15 cellular contexts compared by ENCODE assay signal in the genomic region with DNA sequence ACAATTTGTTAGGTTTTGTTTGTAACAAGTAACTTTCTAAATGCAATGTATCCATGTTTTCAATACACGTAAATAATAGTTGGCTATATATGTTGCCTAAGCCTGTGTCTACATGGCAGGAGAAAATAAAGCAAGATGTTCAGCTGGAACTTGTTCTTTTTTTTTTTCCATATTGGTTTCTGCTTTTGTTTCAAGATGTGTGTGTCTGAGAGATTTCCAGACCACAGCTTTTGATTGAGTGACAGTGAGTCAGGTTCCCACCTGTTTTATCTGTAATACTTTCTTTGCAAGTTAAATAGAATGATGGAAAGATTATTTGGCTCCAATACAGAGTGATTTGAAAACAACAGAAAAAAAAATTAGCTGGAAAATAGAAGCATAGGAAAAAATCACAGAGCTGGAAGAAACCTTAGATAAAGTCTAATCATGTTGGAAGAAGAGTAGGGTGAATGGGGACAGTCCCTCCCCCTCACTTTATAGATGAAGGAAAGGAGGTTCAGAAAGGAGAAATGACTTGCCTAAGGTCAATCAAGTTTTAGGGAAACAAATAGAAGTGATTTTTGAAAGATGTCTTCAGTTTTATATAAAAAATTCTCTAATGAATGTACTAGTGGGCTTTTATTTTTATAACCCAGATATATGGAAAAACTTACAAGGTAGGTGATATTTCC.
"Had no signal": no experiment of that assay in that cellular context is flagged by ENCODE, and none has a peak within 500 bp of the region (broad histone marks: within the 10 kb centered on the region; RNA-seq: fewer than 3 reads in every experiment).

No MANE protein-coding gene starts in this region.

- H3K36me3 Mint-ChIP-seq: memory B cell, natural killer cell, type B pancreatic cell had no signal

- H3K9me3 Mint-ChIP-seq: activated B cell treated with CpG ODN at 0.5 μM for 24 hours; dendritic cell treated with granulocyte-macrophage colony-stimulating factor and Interleukin-4, amounts not matched to agents 40 ng/mL and 50 ng/mL, for 4 days; memory B cell; natural killer cell had no signal

- ATAC-seq: foreskin keratinocyte, natural killer cell, T-helper 17 cell had no signal

- H3K4me3 Mint-ChIP-seq: activated B cell treated with CpG ODN at 0.5 μM for 24 hours; dendritic cell treated with granulocyte-macrophage colony-stimulating factor and Interleukin-4, amounts not matched to agents 40 ng/mL and 50 ng/mL, for 4 days; memory B cell; natural killer cell; T-helper 17 cell; type B pancreatic cell had no signal

- H3K4me1 Mint-ChIP-seq: activated B cell treated with CpG ODN at 0.5 μM for 24 hours, memory B cell had no signal

- H3K27ac Mint-ChIP-seq: activated B cell treated with CpG ODN at 0.5 μM for 24 hours; dendritic cell treated with granulocyte-macrophage colony-stimulating factor and Interleukin-4, amounts not matched to agents 40 ng/mL and 50 ng/mL, for 4 days; memory B cell; natural killer cell; T-helper 17 cell; type B pancreatic cell had no signal

- DNase-seq: activated B cell treated with CpG ODN at 0.5 μM for 24 hours; activated CD4-positive, alpha-beta T cell treated with anti-CD3 and anti-CD28 coated beads, Interleukin-2, amount 50 U/mL, for 48 hours; activated effector memory CD4-positive, alpha-beta T cell treated with Interleukin-2 at 50 U/mL for 16 hours; effector memory CD4-positive, alpha-beta T cell; foreskin keratinocyte; glutamatergic neuron; left ventricle myocardium inferior; natural killer cell; retina; SJCRH30; stimulated activated naive CD4-positive, alpha-beta T cell; T-helper 17 cell had no signal
